8 cellular contexts compared by ENCODE assay signal in the genomic region with DNA sequence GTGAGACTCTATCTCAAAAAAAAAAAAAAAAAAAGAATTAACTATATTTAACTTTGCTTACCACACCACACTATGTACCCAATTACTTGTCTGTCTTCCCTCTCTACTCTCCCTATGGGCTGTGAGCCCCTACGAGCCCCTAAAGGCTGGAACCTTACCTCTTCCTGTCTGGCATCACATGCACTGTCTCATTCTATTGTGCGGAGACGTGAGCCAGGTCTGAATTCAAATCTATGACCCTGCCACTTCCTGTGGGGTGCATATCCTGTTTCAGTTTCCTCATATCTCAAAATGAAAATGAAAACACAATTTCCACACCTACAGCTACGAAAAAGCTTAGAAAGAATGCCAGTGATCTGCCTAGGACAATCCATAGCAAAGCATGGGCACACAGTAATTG. TPM values are rescaled to one million over a fixed set of nuclear protein-coding genes. Genes with fewer than 3 reads are reported as not detected.
A peak's percentile ranks its signal among the peaks of the same experiment; 100 is the strongest.
DNase-seq lines count a peak whose midpoint lies in the region; ATAC-seq, FAIRE-seq and TF ChIP-seq lines count a peak whose summit lies in the region.

No MANE protein-coding gene starts in this region.

- no peak overlapping the region for H3K4me3 Mint-ChIP-seq in chondrocyte (ENCODE audit: unreplicated experiment)
- H3K4me3 Mint-ChIP-seq in glutamatergic neuron (ENCODE audit: unreplicated experiment), result no peak overlapping the region

- H3K27ac Mint-ChIP-seq in chondrocyte (ENCODE audit: unreplicated experiment), result no peak overlapping the region
- H3K27ac Mint-ChIP-seq in glutamatergic neuron (ENCODE audit: unreplicated experiment), result no peak overlapping the region

- H3K36me3 Mint-ChIP-seq in chondrocyte (ENCODE audit: low read depth) (no peaks in the 10 kb centered on the region), glutamatergic neuron (ENCODE audit: unreplicated experiment) (no peaks in the 10 kb centered on the region)

- FAIRE-seq in small intestine (lab: Jason Lieb, UNC), result no peak

- H3K4me1 Mint-ChIP-seq in chondrocyte (ENCODE audit: low read depth), result no peaks in the 10 kb centered on the region
- peaks cover 11% of the 10 kb centered on the region for H3K4me1 Mint-ChIP-seq in glutamatergic neuron (ENCODE audit: low read depth, unreplicated experiment)

- TF ChIP-seq POLR2A in Peyer's patch (IDR thresholded peaks at IDR 0.05), result no peak

- H3K9me3 Mint-ChIP-seq in chondrocyte (ENCODE audit: low read depth) (peaks cover 2% of the 10 kb centered on the region), glutamatergic neuron (ENCODE audit: unreplicated experiment) (no peaks in the 10 kb centered on the region)

- H3K4me3 ChIP-seq in Peyer's patch (peak overlapping the region in 1 of 4 donors; percentile 22), small intestine (ENCODE audit: low read depth in 1 of 2, low read length in 2 of 2) (no peak overlapping the region)

- H3K9me3 ChIP-seq in Peyer's patch (no peaks in the 10 kb centered on the region), small intestine (ENCODE audit: control insufficient read depth, low read depth) (no peaks in the 10 kb centered on the region)

- no peak for TF ChIP-seq CTCF in Peyer's patch (IDR thresholded peaks at IDR 0.05)
- TF ChIP-seq CTCF in chondrocyte (IDR thresholded peaks at IDR 0.05), result no peak
- no peak for TF ChIP-seq CTCF in glutamatergic neuron (IDR thresholded peaks at IDR 0.05; ENCODE audit: partially characterized antibody, unreplicated experiment)

- H3K36me3 ChIP-seq in Peyer's patch, result no peaks in the 10 kb centered on the region
- no peaks in the 10 kb centered on the region for H3K36me3 ChIP-seq in small intestine (ENCODE audit: control insufficient read depth in 2 of 2, insufficient read depth in 2 of 2, low read length in 2 of 2)

- ATAC-seq in GM18499 (IDR thresholded peaks at IDR 0.05; ENCODE audit: insufficient read depth, unreplicated experiment) (peak; percentile 45), HG02678 (IDR thresholded peaks at IDR 0.05; ENCODE audit: unreplicated experiment) (peak; percentile 69)

- H3K27ac ChIP-seq in Peyer's patch (peak overlapping the region; percentile 24 to 66 (median 40)), small intestine (ENCODE audit: low read depth in 1 of 2, low read length in 1 of 2) (peak overlapping the region in 1 of 2 donors; percentile 66)

- no peaks in the 10 kb centered on the region for H3K4me1 ChIP-seq in Peyer's patch
- peaks cover 0 to 6% of the 10 kb centered on the region in 2 donors for H3K4me1 ChIP-seq in small intestine (ENCODE audit: control insufficient read depth in 2 of 2, insufficient read depth in 1 of 2, low read depth in 1 of 2, low read length in 1 of 2)

- DNase-seq in Peyer's patch (peak in 2 of 3 donors; percentile 80 to 84), small intestine (peak; percentile 64), SHP77 treated with DMSO at 0.1 percent for 48 hours (lab: John Stamatoyannopoulos, UW) (no peak), chondrocyte (ENCODE audit: low spot score) (no peak), glutamatergic neuron (no peak)
- peak; percentile 10 for DNase-seq in activated naive CD8-positive, alpha-beta T cell treated with anti-CD3 and anti-CD28 coated beads, Interleukin-2, amount 50 U/mL, for 16 hours (ENCODE audit: low read depth, low spot score)

- H3K27me3 Mint-ChIP-seq in chondrocyte (ENCODE audit: low read depth) (no peaks in the 10 kb centered on the region), glutamatergic neuron (ENCODE audit: unreplicated experiment) (no peaks in the 10 kb centered on the region)

- no peaks in the 10 kb centered on the region for H3K27me3 ChIP-seq in Peyer's patch
- H3K27me3 ChIP-seq in small intestine (ENCODE audit: control insufficient read depth in 2 of 2, insufficient read depth in 2 of 2, low read length in 2 of 2), result no peaks in the 10 kb centered on the region

- 32 to 48% (median 40%) methylated on average over 4 of the region's 4 CpGs for WGBS in small intestine, 3 donors

RNA-seq across cellular contexts. Expression of a gene that starts 42.9 kb away (rescaled TPM):
- total RNA-seq in Peyer's patch (10 to 100 TPM in 1 of 4 donors, 1 to 10 TPM in 3; 1.3 to 15.9 (median 3.0) TPM), chondrocyte (not detected in 3 replicates), glutamatergic neuron (ENCODE audit: unreplicated experiment) (1.7 TPM)
- 1 to 10 TPM; 1.1 to 5.1 (median 1.1) TPM for polyA plus RNA-seq in small intestine

Comparison
In these comparisons a context has a peak if more than half of its experiments do, and no peak if none do; other contexts are left out.
1. DNase-seq: peak in Peyer's patch (2 of 3), activated naive CD8-positive, alpha-beta T cell treated with anti-CD3 and anti-CD28 coated beads, Interleukin-2, amount 50 U/mL, for 16 hours (single experiment) and small intestine (single experiment); none in SHP77 treated with DMSO at 0.1 percent for 48 hours (single experiment), chondrocyte (single experiment) and glutamatergic neuron (single experiment).